Comparison of ENCODE assay signal across 8 cellular contexts in the genomic region with DNA sequence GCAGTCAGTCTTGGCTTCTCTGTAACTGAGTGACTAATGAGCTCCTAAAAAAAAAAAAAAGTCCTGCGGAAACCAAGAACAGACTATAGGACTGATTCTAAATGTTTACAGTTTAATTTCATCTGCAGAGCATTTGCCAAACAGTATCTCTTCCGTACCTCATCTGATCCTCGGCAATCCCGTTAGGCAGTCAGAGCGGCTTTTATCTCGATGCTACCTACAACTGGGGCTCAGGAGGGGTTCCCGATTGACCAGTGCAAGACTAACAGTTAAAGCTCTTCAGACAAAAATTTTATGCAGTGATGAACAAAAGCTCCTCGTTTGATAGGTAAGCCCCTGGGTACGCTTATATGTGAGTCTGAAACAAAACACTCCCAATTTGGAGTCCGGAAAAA. TPM values are rescaled to one million over a fixed set of nuclear protein-coding genes. Genes with fewer than 3 reads are reported as not detected.
A peak's percentile ranks its signal among the peaks of the same experiment; 100 is the strongest.
DNase-seq lines count a peak whose midpoint lies in the region; ATAC-seq and TF ChIP-seq lines count a peak whose summit lies in the region.

No MANE protein-coding gene starts in this region.

- H3K4me1 Mint-ChIP-seq in activated B cell treated with CpG ODN at 0.5 μM for 24 hours, result peaks cover 52% of the 10 kb centered on the region

- DNase-seq in stimulated activated naive CD4-positive, alpha-beta T cell (lab: John Stamatoyannopoulos, UW), result peak in 4 of 6 experiments; percentile 5 to 68 (median 20)
- no peak for DNase-seq in stimulated activated naive CD4-positive, alpha-beta T cell treated with Interleukin-2 at 50 U/mL for 16 hours (lab: John Stamatoyannopoulos, UW)
- DNase-seq in HuH-7 (ENCODE audit: low spot score), result peak; percentile 12
- DNase-seq in activated B cell treated with CpG ODN at 0.5 μM for 24 hours, result no peak
- peak; percentile 30 for DNase-seq in foreskin melanocyte
- DNase-seq in skeletal muscle cell (ENCODE audit: low read depth), result no peak
- no peak for DNase-seq in NCI-H1694 (lab: John Stamatoyannopoulos, UW)
- DNase-seq in sciatic nerve (ENCODE audit: low spot score), result no peak

- POLR2A ChIA-PET in activated B cell treated with CpG ODN at 0.5 μM for 24 hours (lab: Charles Lee), result no interaction called here

- H3K4me3 ChIP-seq in skeletal muscle cell (ENCODE audit: low read depth, low read length), result peak overlapping the region; percentile 87

- H3K27me3 Mint-ChIP-seq in activated B cell treated with CpG ODN at 0.5 μM for 24 hours, result no peaks in the 10 kb centered on the region

- intact Hi-C loops in activated B cell treated with CpG ODN at 0.5 μM for 24 hours (cut with micrococcal nuclease), result no loop called here
- intact Hi-C loops in sciatic nerve (cut with DNase I), result no loop called here

- ATAC-seq in activated B cell treated with CpG ODN at 0.5 μM for 24 hours (ENCODE audit: low read depth) (no peak), sciatic nerve (no peak)

- CTCF ChIA-PET in activated B cell treated with CpG ODN at 0.5 μM for 24 hours (lab: Charles Lee), result interaction anchor here (1.5 kb wide), 1 partner anchor 608 kb away, joined by 4 read pairs; no protein-coding TSS in a partner anchor

- peak overlapping the region; percentile 99 for H3K27ac Mint-ChIP-seq in activated B cell treated with CpG ODN at 0.5 μM for 24 hours

- no peak for TF ChIP-seq CTCF in activated B cell treated with CpG ODN at 0.5 μM for 24 hours (IDR thresholded peaks at IDR 0.05)

- H3K4me3 Mint-ChIP-seq in activated B cell treated with CpG ODN at 0.5 μM for 24 hours, result peak overlapping the region; percentile 98

- H3K36me3 Mint-ChIP-seq in activated B cell treated with CpG ODN at 0.5 μM for 24 hours (ENCODE audit: low read depth), result peaks cover 15% of the 10 kb centered on the region

- H3K9me3 Mint-ChIP-seq in activated B cell treated with CpG ODN at 0.5 μM for 24 hours, result no peaks in the 10 kb centered on the region

RNA-seq across cellular contexts. Expression of gene KIF18A, which starts 0.6 kb away (rescaled TPM):
- total RNA-seq in activated B cell treated with CpG ODN at 0.5 μM for 24 hours (4.1 and 4.4 TPM in 2 replicates), sciatic nerve (0.89 TPM)

RNA-seq across cellular contexts. Expression of gene METTL15, which starts 0.9 kb away (rescaled TPM):
- 13.6 and 14.2 TPM in 2 replicates for total RNA-seq in activated B cell treated with CpG ODN at 0.5 μM for 24 hours
- total RNA-seq in sciatic nerve, result 21.0 TPM

Comparison
In these comparisons a context has a peak if more than half of its experiments do, and no peak if none do; other contexts are left out.
1. DNase-seq: peak in stimulated activated naive CD4-positive, alpha-beta T cell (4 of 6), HuH-7 (single experiment) and foreskin melanocyte (single experiment); none in stimulated activated naive CD4-positive, alpha-beta T cell treated with Interleukin-2 at 50 U/mL for 16 hours (single experiment), activated B cell treated with CpG ODN at 0.5 μM for 24 hours (single experiment), skeletal muscle cell (single experiment), NCI-H1694 (single experiment) and sciatic nerve (single experiment).